22 cellular contexts compared by ENCODE assay signal in genomic region chr7:70338061-70338460, GRCh38.
"Had no signal": no experiment of that assay in that cellular context is flagged by ENCODE, and none has a peak within 500 bp of the region (broad histone marks: within the 10 kb centered on the region; RNA-seq: fewer than 3 reads in every experiment).

No MANE protein-coding gene starts in this region.

- H3K9me3 ChIP-seq: ascending aorta, mucosa of descending colon, prostate gland, suprapubic skin, transverse colon, uterus had no signal

- ATAC-seq: activated CD4-positive, CD25-positive, alpha-beta regulatory T cell treated with anti-CD3 and anti-CD28 coated beads, Interleukin-2, amount 50 U/mL, for 24 hours; activated CD8-positive, alpha-beta T cell treated with anti-CD3 and anti-CD28 coated beads, Interleukin-2, amount 10 ng/mL, durations not matched to agents 7 days and 5 days; activated T-cell treated with anti-CD3 and anti-CD28 coated beads, Interleukin-2, amount 50 U/mL, for 4 hours; left cardiac atrium; mucosa of descending colon; right cardiac atrium had no signal

- H3K4me3 ChIP-seq: ascending aorta, coronary artery, mucosa of descending colon, prostate gland, skin epidermis, suprapubic skin, transverse colon, uterus had no signal

- H3K27ac ChIP-seq: ascending aorta, coronary artery, prostate gland, skin epidermis, suprapubic skin, transverse colon, uterus had no signal

- H3K4me1 ChIP-seq: ascending aorta, prostate gland, suprapubic skin, transverse colon, uterus had no signal

- H3K36me3 ChIP-seq: ascending aorta, prostate gland, suprapubic skin, transverse colon, uterus had no signal

- DNase-seq: activated CD4-positive, alpha-beta T cell treated with anti-CD3 and anti-CD28 coated beads, Interleukin-2, amount 10 ng/mL, durations not matched to agents 7 days and 5 days; activated CD8-positive, alpha-beta T cell treated with anti-CD3 and anti-CD28 coated beads, Interleukin-2, amount 10 ng/mL, durations not matched to agents 7 days and 5 days; activated naive CD4-positive, alpha-beta T cell treated with anti-CD3 and anti-CD28 coated beads, Interleukin-2, amount 10 ng/mL, durations not matched to agents 7 days and 5 days; activated T-cell treated with anti-CD3 and anti-CD28 coated beads, Interleukin-2, amount 50 U/mL, for 4 hours; erythroblast; foreskin melanocyte; glutamatergic neuron; hippocampal formation; left cardiac atrium; mesenchymal stem cell; mucosa of descending colon; naive B cell; right cardiac atrium; stimulated activated CD4-positive, alpha-beta T cell treated with anti-CD3 and anti-CD28 coated beads, Interleukin-2, amount 100 ng/mL, for 48 hours; transverse colon; uterus had no signal

- H3K27me3 ChIP-seq: ascending aorta, suprapubic skin, transverse colon, uterus had no signal
